Comparison of ENCODE assay signal across 1 cellular context in genomic region chr3:40452876-40453730, GRCh38.
TF ChIP-seq lines count a peak whose summit lies in the region.

No MANE protein-coding gene starts in this region.

TF ChIP-seq in HepG2, 621 proteins besides CTCF, POLR2A, EP300 and RAD21 (continued from another document and continues in another):
- TF ChIP-seq HCFC1 (IDR thresholded peaks at IDR 0.05; ENCODE audit: low read depth, low read length) = peak; percentile 67; the same call in 1 of the 2 replicates
- peak; percentile 50 for TF ChIP-seq ZNF781 (CRISPR knock-in tag; IDR thresholded peaks at IDR 0.05; ENCODE audit: borderline replicate concordance, not compliant biosample characterization)
- TF ChIP-seq, protein P1, sequence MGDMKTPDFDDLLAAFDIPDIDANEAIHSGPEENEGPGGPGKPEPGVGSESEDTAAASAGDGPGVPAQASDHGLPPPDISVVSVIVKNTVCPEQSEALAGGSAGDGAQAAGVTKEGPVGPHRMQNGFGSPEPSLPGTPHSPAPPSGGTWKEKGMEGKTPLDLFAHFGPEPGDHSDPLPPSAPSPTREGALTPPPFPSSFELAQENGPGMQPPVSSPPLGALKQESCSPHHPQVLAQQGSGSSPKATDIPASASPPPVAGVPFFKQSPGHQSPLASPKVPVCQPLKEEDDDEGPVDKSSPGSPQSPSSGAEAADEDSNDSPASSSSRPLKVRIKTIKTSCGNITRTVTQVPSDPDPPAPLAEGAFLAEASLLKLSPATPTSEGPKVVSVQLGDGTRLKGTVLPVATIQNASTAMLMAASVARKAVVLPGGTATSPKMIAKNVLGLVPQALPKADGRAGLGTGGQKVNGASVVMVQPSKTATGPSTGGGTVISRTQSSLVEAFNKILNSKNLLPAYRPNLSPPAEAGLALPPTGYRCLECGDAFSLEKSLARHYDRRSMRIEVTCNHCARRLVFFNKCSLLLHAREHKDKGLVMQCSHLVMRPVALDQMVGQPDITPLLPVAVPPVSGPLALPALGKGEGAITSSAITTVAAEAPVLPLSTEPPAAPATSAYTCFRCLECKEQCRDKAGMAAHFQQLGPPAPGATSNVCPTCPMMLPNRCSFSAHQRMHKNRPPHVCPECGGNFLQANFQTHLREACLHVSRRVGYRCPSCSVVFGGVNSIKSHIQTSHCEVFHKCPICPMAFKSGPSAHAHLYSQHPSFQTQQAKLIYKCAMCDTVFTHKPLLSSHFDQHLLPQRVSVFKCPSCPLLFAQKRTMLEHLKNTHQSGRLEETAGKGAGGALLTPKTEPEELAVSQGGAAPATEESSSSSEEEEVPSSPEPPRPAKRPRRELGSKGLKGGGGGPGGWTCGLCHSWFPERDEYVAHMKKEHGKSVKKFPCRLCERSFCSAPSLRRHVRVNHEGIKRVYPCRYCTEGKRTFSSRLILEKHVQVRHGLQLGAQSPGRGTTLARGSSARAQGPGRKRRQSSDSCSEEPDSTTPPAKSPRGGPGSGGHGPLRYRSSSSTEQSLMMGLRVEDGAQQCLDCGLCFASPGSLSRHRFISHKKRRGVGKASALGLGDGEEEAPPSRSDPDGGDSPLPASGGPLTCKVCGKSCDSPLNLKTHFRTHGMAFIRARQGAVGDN (CRISPR knock-in tag; IDR thresholded peaks at IDR 0.05) = peak; percentile 92
- TF ChIP-seq, protein P2, sequence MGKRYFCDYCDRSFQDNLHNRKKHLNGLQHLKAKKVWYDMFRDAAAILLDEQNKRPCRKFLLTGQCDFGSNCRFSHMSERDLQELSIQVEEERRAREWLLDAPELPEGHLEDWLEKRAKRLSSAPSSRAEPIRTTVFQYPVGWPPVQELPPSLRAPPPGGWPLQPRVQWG (CRISPR knock-in tag; IDR thresholded peaks at IDR 0.05; ENCODE audit: borderline replicate concordance, low read depth) = no peak
- TF ChIP-seq TRIM22 (IDR thresholded peaks at IDR 0.05) = no peak
- TF ChIP-seq ZFP82 (CRISPR knock-in tag; IDR thresholded peaks at IDR 0.05; ENCODE audit: borderline replicate concordance) = no peak
- no peak for TF ChIP-seq ADNP (CRISPR knock-in tag; IDR thresholded peaks at IDR 0.05)
- TF ChIP-seq GMEB1 (CRISPR knock-in tag; IDR thresholded peaks at IDR 0.05; ENCODE audit: borderline replicate concordance) = peak; percentile 93
- TF ChIP-seq MTA3 (CRISPR knock-in tag; IDR thresholded peaks at IDR 0.05) = no peak
- TF ChIP-seq NONO (IDR thresholded peaks at IDR 0.05) = no peak
- peak; percentile 44; the same call in 1 of the 2 replicates for TF ChIP-seq NONO (CRISPR knock-in tag; conservative IDR thresholded peaks at IDR 0.05)
- TF ChIP-seq GTF3A (CRISPR knock-in tag; conservative IDR thresholded peaks at IDR 0.05) = no peak
- no peak for TF ChIP-seq HNRNPLL (IDR thresholded peaks at IDR 0.05; ENCODE audit: low read depth, low read length, poor library complexity, severe bottlenecking)
- peak; percentile 27; the same call in 1 of the 2 replicates for TF ChIP-seq DNMT3B (CRISPR knock-in tag; conservative IDR thresholded peaks at IDR 0.05)
- TF ChIP-seq ZNF569 (CRISPR knock-in tag; IDR thresholded peaks at IDR 0.05; ENCODE audit: borderline replicate concordance) = no peak
- TF ChIP-seq BHLHE40 (IDR thresholded peaks at IDR 0.05; ENCODE audit: low read length) = peak; percentile 27; the same call in 1 of the 2 replicates
- 0 out of 2 replicates have a peak, but pooled peaks have one; percentile 22 for TF ChIP-seq ZNF431 (CRISPR knock-in tag; IDR thresholded peaks at IDR 0.05; ENCODE audit: borderline replicate concordance, low read depth)
- TF ChIP-seq ZNF367 (CRISPR knock-in tag; IDR thresholded peaks at IDR 0.05; ENCODE audit: borderline replicate concordance) = no peak
- TF ChIP-seq ZNF746 (CRISPR knock-in tag; IDR thresholded peaks at IDR 0.05) = 0 out of 2 replicates have a peak, but pooled peaks have one; percentile 7
- TF ChIP-seq GMEB2 (CRISPR knock-in tag; IDR thresholded peaks at IDR 0.05; ENCODE audit: low read depth) = peak; percentile 63
- TF ChIP-seq ATF1 (CRISPR knock-in tag; IDR thresholded peaks at IDR 0.05) = peak; percentile 91
- no peak; the same call in 1 of the 2 replicates for TF ChIP-seq KLF12 (CRISPR knock-in tag; IDR thresholded peaks at IDR 0.05; ENCODE audit: borderline replicate concordance)
- peak; percentile 72; the same call in 1 of the 2 replicates for TF ChIP-seq FOXK2 (IDR thresholded peaks at IDR 0.05)
- no peak for TF ChIP-seq KLF11 (CRISPR knock-in tag; IDR thresholded peaks at IDR 0.05)
- 0 out of 2 replicates have a peak, but pooled peaks have one; percentile 51 for TF ChIP-seq KLF6 (CRISPR knock-in tag; IDR thresholded peaks at IDR 0.05)
- no peak for TF ChIP-seq ZNF556 (CRISPR knock-in tag; IDR thresholded peaks at IDR 0.05; ENCODE audit: borderline replicate concordance)
- peak; percentile 92; the same call in 1 of the 2 replicates for TF ChIP-seq TFAP4 (IDR thresholded peaks at IDR 0.05; ENCODE audit: borderline replicate concordance, low read depth)
- TF ChIP-seq USF2 (IDR thresholded peaks at IDR 0.05; ENCODE audit: low read depth, low read length) = no peak
- TF ChIP-seq USF2 (CRISPR knock-in tag; IDR thresholded peaks at IDR 0.05; ENCODE audit: borderline replicate concordance) = peak; percentile 36; the same call in 1 of the 2 replicates
- TF ChIP-seq, protein P3, sequence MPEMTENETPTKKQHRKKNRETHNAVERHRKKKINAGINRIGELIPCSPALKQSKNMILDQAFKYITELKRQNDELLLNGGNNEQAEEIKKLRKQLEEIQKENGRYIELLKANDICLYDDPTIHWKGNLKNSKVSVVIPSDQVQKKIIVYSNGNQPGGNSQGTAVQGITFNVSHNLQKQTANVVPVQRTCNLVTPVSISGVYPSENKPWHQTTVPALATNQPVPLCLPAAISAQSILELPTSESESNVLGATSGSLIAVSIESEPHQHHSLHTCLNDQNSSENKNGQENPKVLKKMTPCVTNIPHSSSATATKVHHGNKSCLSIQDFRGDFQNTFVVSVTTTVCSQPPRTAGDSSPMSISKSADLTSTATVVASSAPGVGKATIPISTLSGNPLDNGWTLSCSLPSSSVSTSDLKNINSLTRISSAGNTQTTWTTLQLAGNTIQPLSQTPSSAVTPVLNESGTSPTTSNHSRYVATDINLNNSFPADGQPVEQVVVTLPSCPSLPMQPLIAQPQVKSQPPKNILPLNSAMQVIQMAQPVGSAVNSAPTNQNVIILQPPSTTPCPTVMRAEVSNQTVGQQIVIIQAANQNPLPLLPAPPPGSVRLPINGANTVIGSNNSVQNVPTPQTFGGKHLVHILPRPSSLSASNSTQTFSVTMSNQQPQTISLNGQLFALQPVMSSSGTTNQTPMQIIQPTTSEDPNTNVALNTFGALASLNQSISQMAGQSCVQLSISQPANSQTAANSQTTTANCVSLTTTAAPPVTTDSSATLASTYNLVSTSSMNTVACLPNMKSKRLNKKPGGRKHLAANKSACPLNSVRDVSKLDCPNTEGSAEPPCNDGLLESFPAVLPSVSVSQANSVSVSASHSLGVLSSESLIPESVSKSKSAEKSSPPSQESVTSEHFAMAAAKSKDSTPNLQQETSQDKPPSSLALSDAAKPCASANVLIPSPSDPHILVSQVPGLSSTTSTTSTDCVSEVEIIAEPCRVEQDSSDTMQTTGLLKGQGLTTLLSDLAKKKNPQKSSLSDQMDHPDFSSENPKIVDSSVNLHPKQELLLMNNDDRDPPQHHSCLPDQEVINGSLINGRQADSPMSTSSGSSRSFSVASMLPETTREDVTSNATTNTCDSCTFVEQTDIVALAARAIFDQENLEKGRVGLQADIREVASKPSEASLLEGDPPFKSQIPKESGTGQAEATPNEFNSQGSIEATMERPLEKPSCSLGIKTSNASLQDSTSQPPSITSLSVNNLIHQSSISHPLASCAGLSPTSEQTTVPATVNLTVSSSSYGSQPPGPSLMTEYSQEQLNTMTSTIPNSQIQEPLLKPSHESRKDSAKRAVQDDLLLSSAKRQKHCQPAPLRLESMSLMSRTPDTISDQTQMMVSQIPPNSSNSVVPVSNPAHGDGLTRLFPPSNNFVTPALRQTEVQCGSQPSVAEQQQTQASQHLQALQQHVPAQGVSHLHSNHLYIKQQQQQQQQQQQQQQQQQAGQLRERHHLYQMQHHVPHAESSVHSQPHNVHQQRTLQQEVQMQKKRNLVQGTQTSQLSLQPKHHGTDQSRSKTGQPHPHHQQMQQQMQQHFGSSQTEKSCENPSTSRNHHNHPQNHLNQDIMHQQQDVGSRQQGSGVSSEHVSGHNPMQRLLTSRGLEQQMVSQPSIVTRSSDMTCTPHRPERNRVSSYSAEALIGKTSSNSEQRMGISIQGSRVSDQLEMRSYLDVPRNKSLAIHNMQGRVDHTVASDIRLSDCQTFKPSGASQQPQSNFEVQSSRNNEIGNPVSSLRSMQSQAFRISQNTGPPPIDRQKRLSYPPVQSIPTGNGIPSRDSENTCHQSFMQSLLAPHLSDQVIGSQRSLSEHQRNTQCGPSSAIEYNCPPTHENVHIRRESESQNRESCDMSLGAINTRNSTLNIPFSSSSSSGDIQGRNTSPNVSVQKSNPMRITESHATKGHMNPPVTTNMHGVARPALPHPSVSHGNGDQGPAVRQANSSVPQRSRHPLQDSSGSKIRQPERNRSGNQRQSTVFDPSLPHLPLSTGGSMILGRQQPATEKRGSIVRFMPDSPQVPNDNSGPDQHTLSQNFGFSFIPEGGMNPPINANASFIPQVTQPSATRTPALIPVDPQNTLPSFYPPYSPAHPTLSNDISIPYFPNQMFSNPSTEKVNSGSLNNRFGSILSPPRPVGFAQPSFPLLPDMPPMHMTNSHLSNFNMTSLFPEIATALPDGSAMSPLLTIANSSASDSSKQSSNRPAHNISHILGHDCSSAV (CRISPR knock-in tag; IDR thresholded peaks at IDR 0.05; ENCODE audit: borderline replicate concordance) = 0 out of 2 replicates have a peak, but pooled peaks have one; percentile 39
- TF ChIP-seq SRF (IDR thresholded peaks at IDR 0.05; ENCODE audit: low read depth, low read length) = no peak
- no peak; the same call in 1 of the 2 replicates for TF ChIP-seq CAMTA2 (CRISPR knock-in tag; IDR thresholded peaks at IDR 0.05; ENCODE audit: borderline replicate concordance)
